In genomic region chr6:30154709-30155521, GRCh38 we compare ENCODE assay signal across 13 cellular contexts. TPM values are rescaled to one million over a fixed set of nuclear protein-coding genes. Genes with fewer than 3 reads are reported as not detected.
A peak's percentile ranks its signal among the peaks of the same experiment; 100 is the strongest.
DNase-seq lines count a peak whose midpoint lies in the region; ATAC-seq and TF ChIP-seq lines count a peak whose summit lies in the region.
"Had no signal": no experiment of that assay in that cellular context is flagged by ENCODE, and none has a peak within 500 bp of the region (broad histone marks: within the 10 kb centered on the region; RNA-seq: fewer than 3 reads in every experiment).

No MANE protein-coding gene starts in this region.

- H3K27ac ChIP-seq in right lobe of liver (peak overlapping the region in 1 of 3 donors; percentile 15), neural progenitor cell (no peak overlapping the region)

- H3K27me3 ChIP-seq in right lobe of liver: no peaks in the 10 kb centered on the region
- H3K27me3 ChIP-seq in neural progenitor cell: peaks cover 31% of the 10 kb centered on the region

- DNase-seq in COLO829 (ENCODE audit: low spot score) (peak; percentile 64), M059J (ENCODE audit: low read depth) (peak; percentile 100), chondrocyte (ENCODE audit: low spot score) (no peak), right lobe of liver (no peak), NOMO-1 (lab: John Stamatoyannopoulos, UW; ENCODE audit: unreplicated experiment in 2 of 2) (no peak), neural progenitor cell (ENCODE audit: low spot score) (no peak)
- DNase-seq: activated gamma-delta T cell treated with Interleukin-2 at 50 U/mL for 16 hours, GF-D8, glutamatergic neuron, NCI-H2171, posterior cingulate gyrus had no signal

- no peak overlapping the region for H3K4me2 ChIP-seq in neural progenitor cell

- H3F3A ChIP-seq in neural progenitor cell (ENCODE audit: low read depth): no peaks in the 10 kb centered on the region

- H3K9me3 ChIP-seq in right lobe of liver (no peaks in the 10 kb centered on the region), neural progenitor cell (ENCODE audit: low read depth) (no peaks in the 10 kb centered on the region)

- no peak for TF ChIP-seq POLR2A in right lobe of liver (IDR thresholded peaks at IDR 0.05)

- TF ChIP-seq CTCF in chondrocyte (IDR thresholded peaks at IDR 0.05) (no peak), right lobe of liver (IDR thresholded peaks at IDR 0.05) (no peak), neural progenitor cell (IDR thresholded peaks at IDR 0.05) (no peak)

- intact Hi-C loops in right lobe of liver (cut with DNase I): no loop called here

- no peak overlapping the region for H3K9ac ChIP-seq in neural progenitor cell

- H3K4me3 Mint-ChIP-seq in chondrocyte (ENCODE audit: unreplicated experiment) (no peak overlapping the region), neural progenitor cell (no peak overlapping the region)

- H3K4me3 ChIP-seq in right lobe of liver (no peak overlapping the region), neural progenitor cell (no peak overlapping the region)

- H3K79me2 ChIP-seq in neural progenitor cell (ENCODE audit: low read depth): no peaks in the 10 kb centered on the region

- H2AFZ ChIP-seq in neural progenitor cell (replicated peaks): no peak overlapping the region

- peak overlapping the region; percentile 88 for H3K27ac Mint-ChIP-seq in chondrocyte (ENCODE audit: unreplicated experiment)
- H3K27ac Mint-ChIP-seq in neural progenitor cell: no peak overlapping the region

- H3K9me3 Mint-ChIP-seq in chondrocyte (ENCODE audit: low read depth) (no peaks in the 10 kb centered on the region), neural progenitor cell (no peaks in the 10 kb centered on the region)

- peak in 3 of 4 donors; percentile 68 to 83 (median 76) for ATAC-seq in right lobe of liver
- ATAC-seq in GM19035 (IDR thresholded peaks at IDR 0.05; ENCODE audit: unreplicated experiment): no peak
- ATAC-seq in HG02610 (IDR thresholded peaks at IDR 0.05; ENCODE audit: unreplicated experiment): no peak

- H3K36me3 ChIP-seq in right lobe of liver (no peaks in the 10 kb centered on the region), neural progenitor cell (no peaks in the 10 kb centered on the region)

- no peaks in the 10 kb centered on the region for H4K20me1 ChIP-seq in neural progenitor cell (ENCODE audit: low read depth)

- H3K4me1 Mint-ChIP-seq in chondrocyte (ENCODE audit: low read depth) (peaks cover 34% of the 10 kb centered on the region), neural progenitor cell (no peaks in the 10 kb centered on the region)

- H3K36me3 Mint-ChIP-seq in chondrocyte (ENCODE audit: low read depth) (no peaks in the 10 kb centered on the region), neural progenitor cell (no peaks in the 10 kb centered on the region)

- H3K27me3 Mint-ChIP-seq in chondrocyte (ENCODE audit: low read depth) (peaks cover 3% of the 10 kb centered on the region), neural progenitor cell (ENCODE audit: insufficient read depth, low read depth) (peaks cover 8% of the 10 kb centered on the region)

- WGBS in right lobe of liver (ENCODE audit: insufficient coverage, low coverage, low lambda C conversion rate, missing lambda C conversion rate): 40% methylated on average over 9 of the region's 12 CpGs

- H3K4me1 ChIP-seq in right lobe of liver: no peaks in the 10 kb centered on the region
- H3K4me1 ChIP-seq in neural progenitor cell: no peaks in the 10 kb centered on the region

RNA-seq across cellular contexts. Expression of gene TRIM10, which starts 6.1 kb away (rescaled TPM):
- not detected in 2 replicates for total RNA-seq in M059J (2014; rRNA removed; shearing (Covaris generic))
- total RNA-seq in chondrocyte: not detected in 3 replicates
- total RNA-seq in right lobe of liver: 1 to 10 TPM in 5 of 6 experiments, under 1 TPM in 1; 0.74 to 2.4 (median 1.4) TPM
- total RNA-seq in neural progenitor cell (ENCODE audit: low replicate concordance): not detected in 2 replicates

RNA-seq across cellular contexts. Expression of gene TRIM15, which starts 8.4 kb away (rescaled TPM):
- total RNA-seq in M059J (2014; rRNA removed; shearing (Covaris generic)): not detected in 2 replicates
- not detected in 3 replicates for total RNA-seq in chondrocyte
- total RNA-seq in right lobe of liver: 10 to 100 TPM in 1 of 6 experiments, 1 to 10 TPM in 5; 1.7 to 17.7 (median 5.7) TPM
- total RNA-seq in neural progenitor cell (ENCODE audit: low replicate concordance): not detected in 2 replicates

RNA-seq across cellular contexts. Expression of gene TRIM40, which starts 19.0 kb away (rescaled TPM):
- not detected in 2 replicates for total RNA-seq in M059J (2014; rRNA removed; shearing (Covaris generic))
- total RNA-seq in chondrocyte (not detected in 3 replicates), right lobe of liver (1 to 10 TPM in 1 of 6 experiments, under 1 TPM in 1, not detected in 4; 0.18 to 5.2 TPM), neural progenitor cell (ENCODE audit: low replicate concordance) (not detected in 2 replicates)

RNA-seq across cellular contexts. Expression of gene TRIM31, which starts 42.0 kb away (rescaled TPM):
- total RNA-seq in M059J (2014; rRNA removed; shearing (Covaris generic)): not detected in 2 replicates
- total RNA-seq in chondrocyte (not detected in 3 replicates), right lobe of liver (1 to 10 TPM in 1 of 6 experiments, under 1 TPM in 5; 0.32 to 5.1 (median 0.60) TPM), neural progenitor cell (ENCODE audit: low replicate concordance) (not detected in 2 replicates)

RNA-seq across cellular contexts. Expression of gene TRIM26, which starts 58.3 kb away (rescaled TPM):
- 90.0 and 111 TPM in 2 replicates for total RNA-seq in M059J (2014; rRNA removed; shearing (Covaris generic))
- 36.1 to 37.6 TPM (median 36.7 TPM) in 3 replicates for total RNA-seq in chondrocyte
- 10 to 100 TPM; 28.8 to 47.5 (median 38.9) TPM for total RNA-seq in right lobe of liver
- 8.3 and 20.0 TPM in 2 replicates for total RNA-seq in neural progenitor cell (ENCODE audit: low replicate concordance)

Comparison
In these comparisons a context has a peak if more than half of its experiments do, and no peak if none do; other contexts are left out.
1. DNase-seq: peak in COLO829 (single experiment) and M059J (single experiment); none in chondrocyte (single experiment), right lobe of liver (0 of 3), NOMO-1 (0 of 2) and neural progenitor cell (single experiment).
2. ATAC-seq: peak in right lobe of liver (3 of 4); none in GM19035 (single experiment) and HG02610 (single experiment).